8 cellular contexts compared by ENCODE assay signal in genomic region chr3:87260270-87260669, GRCh38. TPM values are rescaled to one million over a fixed set of nuclear protein-coding genes. Genes with fewer than 3 reads are reported as not detected.
DNase-seq lines count a peak whose midpoint lies in the region; ATAC-seq and TF ChIP-seq lines count a peak whose summit lies in the region.

No MANE protein-coding gene starts in this region.

- no peak for TF ChIP-seq POLR2A in heart left ventricle (IDR thresholded peaks at IDR 0.05)

- ATAC-seq in heart left ventricle, result no peak
- peak; percentile 89 for ATAC-seq in GM21529 (IDR thresholded peaks at IDR 0.05; ENCODE audit: unreplicated experiment)

- no peaks in the 10 kb centered on the region for H3K9me3 Mint-ChIP-seq in activated CD4-positive, alpha-beta T cell treated with anti-CD3 and anti-CD28 coated beads, Interleukin-2, amount 10 ng/mL, durations not matched to agents 7 days and 5 days

- no peak overlapping the region for H3K27ac Mint-ChIP-seq in activated CD4-positive, alpha-beta T cell treated with anti-CD3 and anti-CD28 coated beads, Interleukin-2, amount 10 ng/mL, durations not matched to agents 7 days and 5 days

- H3K4me3 ChIP-seq in heart left ventricle (no peak overlapping the region), right atrium auricular region (no peak overlapping the region), MG63 (no peak overlapping the region)

- no peak overlapping the region for H3K27ac ChIP-seq in heart left ventricle
- no peak overlapping the region for H3K27ac ChIP-seq in right atrium auricular region

- H3K36me3 Mint-ChIP-seq in activated CD4-positive, alpha-beta T cell treated with anti-CD3 and anti-CD28 coated beads, Interleukin-2, amount 10 ng/mL, durations not matched to agents 7 days and 5 days (ENCODE audit: low read depth), result no peaks in the 10 kb centered on the region

- no peaks in the 10 kb centered on the region for H3K27me3 ChIP-seq in heart left ventricle
- H3K27me3 ChIP-seq in right atrium auricular region, result no peaks in the 10 kb centered on the region
- H3K27me3 ChIP-seq in MG63, result no peaks in the 10 kb centered on the region

- CTCF ChIA-PET in activated CD4-positive, alpha-beta T cell treated with anti-CD3 and anti-CD28 coated beads, Interleukin-2, amount 10 ng/mL, durations not matched to agents 7 days and 5 days (lab: Charles Lee), result interaction anchor here (0.8 to 1.0 kb wide), 4 partner anchors 10 to 783 kb away, joined by 3 to 4 read pairs (median 4); no protein-coding TSS in a partner anchor

- peaks cover 3% of the 10 kb centered on the region for H3K27me3 Mint-ChIP-seq in activated CD4-positive, alpha-beta T cell treated with anti-CD3 and anti-CD28 coated beads, Interleukin-2, amount 10 ng/mL, durations not matched to agents 7 days and 5 days

- WGBS in heart left ventricle, 4 donors, result 43 to 49% (median 45%) methylated on average over 4 of the region's 4 CpGs

- intact Hi-C loops in heart left ventricle (cut with DNase I), result no loop called here

- H3K36me3 ChIP-seq in heart left ventricle (peaks cover 0 to 13% (median 0%) of the 10 kb centered on the region in 9 donors), right atrium auricular region (no peaks in the 10 kb centered on the region), MG63 (no peaks in the 10 kb centered on the region)

- no peak for DNase-seq in heart left ventricle
- no peak for DNase-seq in right atrium auricular region (ENCODE audit: low spot score)
- DNase-seq in MG63, result peak; percentile 11
- peak; percentile 57 for DNase-seq in activated CD4-positive, alpha-beta T cell treated with anti-CD3 and anti-CD28 coated beads, Interleukin-2, amount 10 ng/mL, durations not matched to agents 7 days and 5 days
- peak; percentile 71 for DNase-seq in fibroblast of peridontal ligament (ENCODE audit: extremely low read depth)
- DNase-seq in pulmonary artery endothelial cell (ENCODE audit: low read depth, low spot score), result peak; percentile 5
- no peak for DNase-seq in activated CD4-positive, CD25-positive, alpha-beta regulatory T cell treated with anti-CD3 and anti-CD28 coated beads, Interleukin-2, amount 50 U/mL, for 72 hours

- H3K9me3 ChIP-seq in heart left ventricle (no peaks in the 10 kb centered on the region), right atrium auricular region (no peaks in the 10 kb centered on the region), MG63 (no peaks in the 10 kb centered on the region)

- peaks cover 5% of the 10 kb centered on the region for H3K4me1 Mint-ChIP-seq in activated CD4-positive, alpha-beta T cell treated with anti-CD3 and anti-CD28 coated beads, Interleukin-2, amount 10 ng/mL, durations not matched to agents 7 days and 5 days

- H3K4me1 ChIP-seq in heart left ventricle (no peaks in the 10 kb centered on the region), right atrium auricular region (no peaks in the 10 kb centered on the region)

- H3K4me3 Mint-ChIP-seq in activated CD4-positive, alpha-beta T cell treated with anti-CD3 and anti-CD28 coated beads, Interleukin-2, amount 10 ng/mL, durations not matched to agents 7 days and 5 days, result no peak overlapping the region

- POLR2A ChIA-PET in activated CD4-positive, alpha-beta T cell treated with anti-CD3 and anti-CD28 coated beads, Interleukin-2, amount 10 ng/mL, durations not matched to agents 7 days and 5 days (lab: Charles Lee), result no interaction called here

- TF ChIP-seq CTCF in heart left ventricle (IDR thresholded peaks at IDR 0.05) (peak; percentile 27 to 75 (median 52)), right atrium auricular region (IDR thresholded peaks at IDR 0.05) (peak in 1 of 2 donors; percentile 69)

RNA-seq across cellular contexts. Expression of gene POU1F1, which starts 16.1 kb away (rescaled TPM):
- not detected for total RNA-seq in heart left ventricle
- not detected for polyA plus RNA-seq in heart left ventricle
- not detected for total RNA-seq in right atrium auricular region
- total RNA-seq in MG63 (2014; rRNA removed; shearing (Covaris generic); ENCODE audit: low replicate concordance), result not detected in 2 replicates
- not detected for total RNA-seq in activated CD4-positive, alpha-beta T cell treated with anti-CD3 and anti-CD28 coated beads, Interleukin-2, amount 10 ng/mL, durations not matched to agents 7 days and 5 days
- not detected in 2 replicates for total RNA-seq in pulmonary artery endothelial cell

RNA-seq across cellular contexts. Expression of gene CHMP2B, which starts 33.2 kb away (rescaled TPM):
- 10 to 100 TPM; 25.3 to 42.3 (median 32.0) TPM for total RNA-seq in heart left ventricle
- polyA plus RNA-seq in heart left ventricle, result 10 to 100 TPM; 13.6 to 28.3 TPM
- total RNA-seq in right atrium auricular region, result 10 to 100 TPM; 30.7 to 32.4 TPM
- total RNA-seq in MG63 (2014; rRNA removed; shearing (Covaris generic); ENCODE audit: low replicate concordance), result 13.5 and 14.9 TPM in 2 replicates
- total RNA-seq in activated CD4-positive, alpha-beta T cell treated with anti-CD3 and anti-CD28 coated beads, Interleukin-2, amount 10 ng/mL, durations not matched to agents 7 days and 5 days, result 10 to 100 TPM; 21.2 to 24.1 TPM
- 16.8 and 18.7 TPM in 2 replicates for total RNA-seq in pulmonary artery endothelial cell

Comparison
In these comparisons a context has a peak if more than half of its experiments do, and no peak if none do; other contexts are left out.
1. DNase-seq: peak in MG63 (single experiment), activated CD4-positive, alpha-beta T cell treated with anti-CD3 and anti-CD28 coated beads, Interleukin-2, amount 10 ng/mL, durations not matched to agents 7 days and 5 days (single experiment), fibroblast of peridontal ligament (single experiment) and pulmonary artery endothelial cell (single experiment); none in heart left ventricle (0 of 5), right atrium auricular region (single experiment) and activated CD4-positive, CD25-positive, alpha-beta regulatory T cell treated with anti-CD3 and anti-CD28 coated beads, Interleukin-2, amount 50 U/mL, for 72 hours (single experiment).